ENCODE assay signal across 23 cellular contexts in the genomic region with DNA sequence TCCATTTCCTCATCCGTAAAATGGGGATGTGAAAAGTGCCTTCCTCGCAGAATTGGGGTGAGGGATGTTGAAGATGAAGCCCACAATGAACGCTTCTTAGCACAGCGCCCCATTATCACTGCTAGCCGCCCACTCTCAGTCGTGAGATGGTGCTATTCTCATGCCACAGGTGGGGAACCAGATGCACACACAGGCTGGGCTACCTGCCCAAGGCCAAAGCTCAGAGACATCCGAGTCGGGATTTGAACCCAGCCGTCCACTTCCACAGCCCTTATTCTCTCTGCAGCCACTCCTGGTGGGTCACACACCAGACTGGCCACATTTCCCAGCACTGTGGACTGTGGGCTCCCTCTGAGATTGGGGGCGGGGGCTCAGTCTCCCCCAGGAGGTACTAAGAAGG. TPM values are rescaled to one million over a fixed set of nuclear protein-coding genes. Genes with fewer than 3 reads are reported as not detected.
A peak's percentile ranks its signal among the peaks of the same experiment; 100 is the strongest.
DNase-seq lines count a peak whose midpoint lies in the region; ATAC-seq, FAIRE-seq and TF ChIP-seq lines count a peak whose summit lies in the region.
"Had no signal": no experiment of that assay in that cellular context is flagged by ENCODE, and none has a peak within 500 bp of the region (broad histone marks: within the 10 kb centered on the region; RNA-seq: fewer than 3 reads in every experiment).

No MANE protein-coding gene starts in this region.

- no peak for TF ChIP-seq RAD21 in H1 (IDR thresholded peaks at IDR 0.05 in 1 of 2, conservative IDR thresholded peaks at IDR 0.05 in 1 of 2; ENCODE audit: low read depth in 2 of 2, low read length in 2 of 2)

- H3K27me3 ChIP-seq in CD4-positive, CD25-positive, alpha-beta regulatory T cell (ENCODE audit: control insufficient read depth, insufficient read depth, low read length) = no peaks in the 10 kb centered on the region
- H3K27me3 ChIP-seq in H1 (replicated peaks in 1 of 4; ENCODE audit: control insufficient read depth in 3 of 4, extremely low read depth in 1 of 4, insufficient read depth in 3 of 4, low read length in 3 of 4) (no peaks in the 10 kb centered on the region), tibial nerve (no peaks in the 10 kb centered on the region)
- H3K27me3 ChIP-seq: upper lobe of left lung had no signal

- intact Hi-C loops in activated CD8-positive, alpha-beta T cell treated with anti-CD3 and anti-CD28 coated beads for 36 hours (cut with micrococcal nuclease) = no loop called here

- no peak overlapping the region for H2AFZ ChIP-seq in H1 (ENCODE audit: low read length)

- H3K27ac ChIP-seq in CD4-positive, CD25-positive, alpha-beta regulatory T cell (ENCODE audit: insufficient read depth, low read length, poor library complexity, severe bottlenecking) = peak overlapping the region; percentile 75
- H3K27ac ChIP-seq in H1 (ENCODE audit: low read depth, low read length) (no peak overlapping the region), tibial nerve (no peak overlapping the region)
- H3K27ac ChIP-seq: lower lobe of right lung, upper lobe of left lung had no signal

- H2BK20ac ChIP-seq in H1 (ENCODE audit: low read length) = no peak overlapping the region

- H3K79me2 ChIP-seq in H1 (ENCODE audit: control insufficient read depth in 1 of 2, insufficient read depth in 2 of 2, low read length in 2 of 2) = peaks cover 3 to 30% of the 10 kb centered on the region in 2 experiments; a peak in 3 of 4 replicates

- no peaks in the 10 kb centered on the region for H3K23me2 ChIP-seq in H1 (ENCODE audit: low read depth, low read length)

- no peak overlapping the region for H3K23ac ChIP-seq in H1 (ENCODE audit: insufficient read length)

- no peak overlapping the region for H2BK5ac ChIP-seq in H1 (ENCODE audit: low read depth, low read length)

- peaks cover 8% of the 10 kb centered on the region; the same call in 1 of the 2 replicates for H3K79me1 ChIP-seq in H1 (ENCODE audit: low read depth, low read length)

- H4K20me1 ChIP-seq in H1 (replicated peaks in 1 of 2; ENCODE audit: control insufficient read depth in 1 of 2, insufficient read depth in 2 of 2, low read length in 2 of 2) = peaks cover 0 to 7% of the 10 kb centered on the region in 2 experiments

- no peak for DNase-seq in T-helper 2 cell treated with Interferon-gamma antibody and Interleukin-4, amounts not matched to agents 5 μg/mL and 100 μg/mL, for 36 hours (ENCODE audit: low spot score)
- DNase-seq in T-helper 2 cell (no peak), H1 (ENCODE audit: low read depth in 1 of 2, low spot score in 2 of 2) (no peak), type B pancreatic cell (ENCODE audit: extremely low spot score, unreplicated experiment) (no peak), tibial nerve (ENCODE audit: low spot score in 2 of 2) (no peak)
- no peak for DNase-seq in CD4-positive, CD25-positive, alpha-beta regulatory T cell
- DNase-seq in activated CD8-positive, alpha-beta T cell treated with anti-CD3 and anti-CD28 coated beads for 36 hours = no peak
- DNase-seq: 8988T; DMS 273 treated with DMSO at 0.1 percent for 48 hours; islet precursor cell; lower lobe of right lung; MM.1S; NCI-H146; NCI-H2171 treated with DMSO at 0.1 percent for 48 hours; SIG-M5; stimulated activated naive CD4-positive, alpha-beta T cell; T1000; upper lobe of left lung had no signal

- peaks cover 70% of the 10 kb centered on the region for H3K4me1 Mint-ChIP-seq in T-helper 2 cell treated with Interferon-gamma antibody and Interleukin-4, amounts not matched to agents 5 μg/mL and 100 μg/mL, for 36 hours (ENCODE audit: low read depth)
- peaks cover 29 to 94% (median 76%) of the 10 kb centered on the region in 4 donors for H3K4me1 Mint-ChIP-seq in CD4-positive, CD25-positive, alpha-beta regulatory T cell
- peaks cover 89% of the 10 kb centered on the region for H3K4me1 Mint-ChIP-seq in activated CD8-positive, alpha-beta T cell treated with anti-CD3 and anti-CD28 coated beads for 36 hours (ENCODE audit: low read depth)
- peaks cover 17% of the 10 kb centered on the region for H3K4me1 Mint-ChIP-seq in type B pancreatic cell (ENCODE audit: unreplicated experiment)
- H3K4me1 Mint-ChIP-seq: B cell had no signal

- CTCF ChIA-PET in activated CD8-positive, alpha-beta T cell treated with anti-CD3 and anti-CD28 coated beads for 36 hours (lab: Charles Lee) = interaction anchor here (0.6 to 4.4 kb wide), 4 partner anchors 9 to 37 kb away, joined by 3 to 19 read pairs (median 11); no protein-coding TSS in a partner anchor
- CTCF ChIA-PET in H1 (lab: Charles Lee; ENCODE audit: partially characterized antibody) = interaction anchor here (0.6 to 2.3 kb wide), 5 partner anchors 9 to 1100 kb away, joined by 3 to 11 read pairs (median 4); no protein-coding TSS in a partner anchor

- H3K18ac ChIP-seq in H1 (ENCODE audit: extremely low read depth, low read length) = no peak overlapping the region

- no peak overlapping the region for H2BK120ac ChIP-seq in H1 (replicated peaks; ENCODE audit: low read depth, low read length)

- H3K4me3 Mint-ChIP-seq in T-helper 2 cell treated with Interferon-gamma antibody and Interleukin-4, amounts not matched to agents 5 μg/mL and 100 μg/mL, for 36 hours = peak overlapping the region; percentile 75
- peak overlapping the region; percentile 78 to 85 (median 79) for H3K4me3 Mint-ChIP-seq in CD4-positive, CD25-positive, alpha-beta regulatory T cell
- peak overlapping the region; percentile 64 for H3K4me3 Mint-ChIP-seq in activated CD8-positive, alpha-beta T cell treated with anti-CD3 and anti-CD28 coated beads for 36 hours
- no peak overlapping the region for H3K4me3 Mint-ChIP-seq in type B pancreatic cell
- H3K4me3 Mint-ChIP-seq: B cell had no signal

- H3K14ac ChIP-seq in H1 (ENCODE audit: insufficient read length) = no peak overlapping the region

- H2AK5ac ChIP-seq in H1 (ENCODE audit: low read depth, low read length) = no peak overlapping the region

- no peaks in the 10 kb centered on the region for H3K27me3 Mint-ChIP-seq in T-helper 2 cell treated with Interferon-gamma antibody and Interleukin-4, amounts not matched to agents 5 μg/mL and 100 μg/mL, for 36 hours (ENCODE audit: low read depth)
- H3K27me3 Mint-ChIP-seq in CD4-positive, CD25-positive, alpha-beta regulatory T cell = no peaks in the 10 kb centered on the region
- H3K27me3 Mint-ChIP-seq in activated CD8-positive, alpha-beta T cell treated with anti-CD3 and anti-CD28 coated beads for 36 hours = no peaks in the 10 kb centered on the region
- no peaks in the 10 kb centered on the region for H3K27me3 Mint-ChIP-seq in type B pancreatic cell
- H3K27me3 Mint-ChIP-seq: B cell had no signal

- H3K4me3 ChIP-seq in CD4-positive, CD25-positive, alpha-beta regulatory T cell (ENCODE audit: low read depth, low read length) = peak overlapping the region; percentile 77
- H3K4me3 ChIP-seq in H1 (ENCODE audit: extremely low read depth in 1 of 4, insufficient read depth in 2 of 4, low read depth in 3 of 4, low read length in 4 of 4) (no peak overlapping the region), tibial nerve (no peak overlapping the region)
- H3K4me3 ChIP-seq: upper lobe of left lung had no signal

- no peak for TF ChIP-seq CTCF in activated CD8-positive, alpha-beta T cell treated with anti-CD3 and anti-CD28 coated beads for 36 hours (IDR thresholded peaks at IDR 0.05)
- TF ChIP-seq CTCF in H1 (IDR thresholded peaks at IDR 0.05; ENCODE audit: control extremely low read depth in 1 of 3, insufficient read depth in 1 of 3, low read depth in 1 of 3, low read length in 3 of 3) = no peak
- no peak for TF ChIP-seq CTCF in type B pancreatic cell (conservative IDR thresholded peaks at IDR 0.05)
- TF ChIP-seq CTCF in tibial nerve (IDR thresholded peaks at IDR 0.05) = no peak

- 0 out of 2 replicates have a peak overlapping the region, but pooled peaks have one; percentile 48 for H4K8ac ChIP-seq in H1 (ENCODE audit: extremely low read depth, insufficient read depth, low read length)

- WGBS in H1 (ENCODE audit: extremely low coverage in 1 of 2, insufficient coverage in 1 of 2, insufficient read length in 1 of 2, insufficient replicate concordance in 2 of 2, low coverage in 1 of 2, low lambda C conversion rate in 2 of 2, missing lambda C conversion rate in 1 of 2), 2 experiments = 94% methylated on average over 9 of the region's 10 CpGs; no CpG with 5 or more reads in 1 of the 2 experiments
- WGBS in tibial nerve, 2 donors = 85 to 86% methylated on average over 10 of the region's 10 CpGs

- no peak overlapping the region for H3K4me2 ChIP-seq in H1 (ENCODE audit: insufficient read depth in 1 of 2, low read depth in 2 of 2, low read length in 2 of 2)

- no peak for TF ChIP-seq EP300 in H1 (IDR thresholded peaks at IDR 0.05; ENCODE audit: borderline replicate concordance in 1 of 2, low read depth in 2 of 2, low read length in 2 of 2)
- no peak for TF ChIP-seq EP300 in tibial nerve (IDR thresholded peaks at IDR 0.05)

- no peak overlapping the region for H2BK15ac ChIP-seq in H1 (ENCODE audit: low read length)

- no peak overlapping the region for H3K9ac ChIP-seq in H1 (replicated peaks in 1 of 4; ENCODE audit: extremely low read depth in 1 of 4, low read depth in 3 of 4, low read length in 3 of 4)

- H3K9me3 ChIP-seq in CD4-positive, CD25-positive, alpha-beta regulatory T cell (ENCODE audit: control insufficient read depth in 2 of 2, low read length in 2 of 2) = no peaks in the 10 kb centered on the region
- H3K9me3 ChIP-seq in H1 (ENCODE audit: insufficient read depth in 2 of 2, low read depth in 1 of 2, low read length in 1 of 2) = no peaks in the 10 kb centered on the region
- H3K9me3 ChIP-seq in tibial nerve = no peaks in the 10 kb centered on the region
- H3K9me3 ChIP-seq: lower lobe of right lung, upper lobe of left lung had no signal

- peak overlapping the region; percentile 29 for H3K27ac Mint-ChIP-seq in T-helper 2 cell treated with Interferon-gamma antibody and Interleukin-4, amounts not matched to agents 5 μg/mL and 100 μg/mL, for 36 hours
- H3K27ac Mint-ChIP-seq in CD4-positive, CD25-positive, alpha-beta regulatory T cell = peak overlapping the region; percentile 34 to 98 (median 85)
- peak overlapping the region; percentile 98 for H3K27ac Mint-ChIP-seq in activated CD8-positive, alpha-beta T cell treated with anti-CD3 and anti-CD28 coated beads for 36 hours
- H3K27ac Mint-ChIP-seq in type B pancreatic cell = no peak overlapping the region
- H3K27ac Mint-ChIP-seq: B cell had no signal

- peaks cover 31% of the 10 kb centered on the region for H3K36me3 ChIP-seq in CD4-positive, CD25-positive, alpha-beta regulatory T cell (ENCODE audit: control insufficient read depth, insufficient read depth, low read length)
- H3K36me3 ChIP-seq in H1 (ENCODE audit: control insufficient read depth in 2 of 4, insufficient read depth in 4 of 4, low read length in 3 of 4) = no peaks in the 10 kb centered on the region
- H3K36me3 ChIP-seq in tibial nerve = no peaks in the 10 kb centered on the region
- H3K36me3 ChIP-seq: lower lobe of right lung, upper lobe of left lung had no signal

- peaks cover 94% of the 10 kb centered on the region for H3K4me1 ChIP-seq in CD4-positive, CD25-positive, alpha-beta regulatory T cell (ENCODE audit: control insufficient read depth, insufficient read depth, low read length, poor library complexity, severe bottlenecking)
- H3K4me1 ChIP-seq in H1 (replicated peaks in 1 of 4; ENCODE audit: control insufficient read depth in 3 of 4, insufficient read depth in 4 of 4, low read length in 3 of 4) = peaks cover 0 to 4% (median 2%) of the 10 kb centered on the region in 4 experiments; a peak in 2 of 7 replicates
- peaks cover 0 to 13% (median 0%) of the 10 kb centered on the region in 4 donors for H3K4me1 ChIP-seq in tibial nerve
- H3K4me1 ChIP-seq: lower lobe of right lung had no signal

- no peak for FAIRE-seq in H1 (lab: Jason Lieb, UNC)

- POLR2A ChIA-PET in activated CD8-positive, alpha-beta T cell treated with anti-CD3 and anti-CD28 coated beads for 36 hours (lab: Charles Lee) = interaction anchor here (1.0 to 10.7 kb wide), 8 partner anchors 9 to 1034 kb away, joined by 3 to 92 read pairs (median 10); no protein-coding TSS in a partner anchor
- POLR2A ChIA-PET in H1 (lab: Charles Lee; ENCODE audit: partially characterized antibody) = interaction anchor here (2.1 kb wide), 1 partner anchor 9 kb away, joined by 4 read pairs; no protein-coding TSS in a partner anchor

- peaks cover 48% of the 10 kb centered on the region for H3K36me3 Mint-ChIP-seq in T-helper 2 cell treated with Interferon-gamma antibody and Interleukin-4, amounts not matched to agents 5 μg/mL and 100 μg/mL, for 36 hours (ENCODE audit: low read depth)
- peaks cover 45% of the 10 kb centered on the region for H3K36me3 Mint-ChIP-seq in CD4-positive, CD25-positive, alpha-beta regulatory T cell
- H3K36me3 Mint-ChIP-seq in activated CD8-positive, alpha-beta T cell treated with anti-CD3 and anti-CD28 coated beads for 36 hours (ENCODE audit: low read depth) = peaks cover 45% of the 10 kb centered on the region
- H3K36me3 Mint-ChIP-seq in type B pancreatic cell = peaks cover 7% of the 10 kb centered on the region

- H4K5ac ChIP-seq in H1 (ENCODE audit: insufficient read length, low read depth, low read length) = no peak overlapping the region

- H3K9me3 Mint-ChIP-seq in T-helper 2 cell treated with Interferon-gamma antibody and Interleukin-4, amounts not matched to agents 5 μg/mL and 100 μg/mL, for 36 hours = no peaks in the 10 kb centered on the region
- H3K9me3 Mint-ChIP-seq in CD4-positive, CD25-positive, alpha-beta regulatory T cell = no peaks in the 10 kb centered on the region
- H3K9me3 Mint-ChIP-seq in activated CD8-positive, alpha-beta T cell treated with anti-CD3 and anti-CD28 coated beads for 36 hours = peaks cover 1% of the 10 kb centered on the region
- H3K9me3 Mint-ChIP-seq in type B pancreatic cell = no peaks in the 10 kb centered on the region

- TF ChIP-seq POLR2A in H1 (IDR thresholded peaks at IDR 0.05; ENCODE audit: control extremely low read depth in 1 of 2, low read depth in 2 of 2, low read length in 2 of 2) (no peak), tibial nerve (IDR thresholded peaks at IDR 0.05) (no peak)

- no peak for ATAC-seq in CD4-positive, CD25-positive, alpha-beta regulatory T cell (ENCODE audit: low read depth in 2 of 2)
- ATAC-seq in activated CD8-positive, alpha-beta T cell treated with anti-CD3 and anti-CD28 coated beads for 36 hours = no peak
- ATAC-seq in HG03196 (IDR thresholded peaks at IDR 0.05; ENCODE audit: unreplicated experiment) = no peak
- ATAC-seq: activated CD4-positive, CD25-positive, alpha-beta regulatory T cell treated with anti-CD3 and anti-CD28 coated beads, Interleukin-2, amount 50 U/mL, for 24 hours; sciatic nerve had no signal

- H2BK12ac ChIP-seq in H1 (ENCODE audit: low read depth, low read length) = no peak overlapping the region

- no peak overlapping the region for H4K91ac ChIP-seq in H1 (replicated peaks; ENCODE audit: insufficient read length, low read length)

- peak overlapping the region; percentile 28 for H3K56ac ChIP-seq in H1 (replicated peaks; ENCODE audit: insufficient read length, low read depth, low read length)

- H3K4ac ChIP-seq in H1 (replicated peaks; ENCODE audit: insufficient read length, low read depth, low read length) = no peak overlapping the region

RNA-seq across cellular contexts. Expression of a gene that starts 55.8 kb away (rescaled TPM):
- total RNA-seq in CD4-positive, CD25-positive, alpha-beta regulatory T cell = 210 TPM
- polyA plus RNA-seq in CD4-positive, CD25-positive, alpha-beta regulatory T cell = 1 to 10 TPM; 5.3 to 5.7 (median 5.4) TPM
- total RNA-seq in activated CD8-positive, alpha-beta T cell treated with anti-CD3 and anti-CD28 coated beads for 36 hours = 10 to 100 TPM; 48.5 to 53.0 TPM
- 5.9 TPM in 2 replicates for total RNA-seq in H1 (2021; fragmentation: NEBNext Ultra II Directional; extraction: Animal tissue kit (Norgen Biotek cat#: 25700))
- polyA plus RNA-seq in H1 (2011; rRNA removed) = 0.63 and 0.80 TPM in 2 replicates
- polyA plus RNA-seq in H1 (2011; cell fraction: cytosol; rRNA removed) = 0.85 TPM
- 1.5 TPM for polyA plus RNA-seq in H1 (2011; cell fraction: nucleus; rRNA removed)
- 1.1 to 2.2 TPM (median 1.2 TPM) in 4 replicates for polyA plus RNA-seq in H1 (2012, experiment 1 of 2)
- 0.22 TPM for polyA plus RNA-seq in H1 (2012, experiment 2 of 2)
- polyA plus RNA-seq in H1 (2013, experiment 1 of 2) = 2.1 TPM
- polyA plus RNA-seq in H1 (2013, experiment 2 of 2) = 2.1 TPM
- polyA minus RNA-seq in H1 (2011; rRNA and poly(A)+ RNA removed) = 1.7 and 1.9 TPM in 2 replicates
- 3.2 TPM for polyA minus RNA-seq in H1 (2011; cell fraction: cytosol; rRNA and poly(A)+ RNA removed)
- 4.1 TPM for polyA minus RNA-seq in H1 (2011; cell fraction: nucleus; rRNA and poly(A)+ RNA removed)
- total RNA-seq in type B pancreatic cell (ENCODE audit: low replicate concordance) (11.4 and 32.0 TPM in 2 replicates), tibial nerve (under 1 TPM; 0.21 to 0.78 (median 0.26) TPM)
- total RNA-seq: G401 had no signal
